ENCODE assay signal across 25 cellular contexts in the genomic region with DNA sequence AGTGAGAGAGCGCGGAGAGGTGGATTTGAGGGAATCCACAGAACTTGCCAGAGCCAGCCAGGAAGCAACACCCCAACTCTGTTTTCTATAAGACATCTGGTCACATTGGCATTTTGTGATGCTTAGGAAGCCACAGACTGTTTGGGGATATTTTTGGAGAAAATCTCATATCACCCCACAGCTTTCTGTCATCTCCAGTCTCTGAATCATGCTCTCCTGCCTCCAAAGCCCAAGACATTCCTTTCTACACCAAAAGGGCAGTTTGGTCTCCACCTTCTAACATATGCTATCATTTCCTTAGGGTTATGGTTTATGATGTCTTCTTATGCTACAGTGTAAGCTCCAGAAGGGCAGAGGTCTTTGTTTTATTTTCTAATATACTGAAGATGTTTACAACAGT. TPM values are rescaled to one million over a fixed set of nuclear protein-coding genes. Genes with fewer than 3 reads are reported as not detected.
DNase-seq lines count a peak whose midpoint lies in the region; ATAC-seq and TF ChIP-seq lines count a peak whose summit lies in the region.
"Had no signal": no experiment of that assay in that cellular context is flagged by ENCODE, and none has a peak within 500 bp of the region (broad histone marks: within the 10 kb centered on the region; RNA-seq: fewer than 3 reads in every experiment).

No MANE protein-coding gene starts in this region.

- no peak for TF ChIP-seq CTCF in PC-9 (conservative IDR thresholded peaks at IDR 0.05)
- no peak for TF ChIP-seq CTCF in foreskin keratinocyte (conservative IDR thresholded peaks at IDR 0.05)
- no peak for TF ChIP-seq CTCF in tibial nerve (IDR thresholded peaks at IDR 0.05)

- TF ChIP-seq POLR2A in tibial nerve (IDR thresholded peaks at IDR 0.05), result no peak

- H3K4me3 ChIP-seq in PC-9 (0 out of 2 replicates have a peak overlapping the region, but pooled peaks have one; percentile 27), tibial nerve (no peak overlapping the region)
- H3K4me3 ChIP-seq: A549, skin epidermis had no signal

- H3K79me2 ChIP-seq in PC-9 (ENCODE audit: low read depth), result peaks cover 22% of the 10 kb centered on the region

- CTCF ChIA-PET in PC-9 (lab: Charles Lee), result no interaction called here

- ATAC-seq in foreskin keratinocyte, result no peak
- ATAC-seq: naive thymus-derived CD8-positive, alpha-beta T cell; Right ventricle myocardium inferior had no signal

- peak; percentile 28 for DNase-seq in AG08396 (ENCODE audit: low spot score)
- DNase-seq in ELR (ENCODE audit: low read depth), result peak; percentile 35
- no peak for DNase-seq in PC-9
- no peak for DNase-seq in foreskin keratinocyte
- DNase-seq in Ammon's horn (ENCODE audit: low spot score), result no peak
- no peak for DNase-seq in NCI-H774 (lab: John Stamatoyannopoulos, UW)
- DNase-seq in NCI-H1048 (lab: John Stamatoyannopoulos, UW), result no peak
- no peak for DNase-seq in tibial nerve (ENCODE audit: low spot score in 2 of 2)
- DNase-seq: activated CD4-positive, alpha-beta T cell treated with anti-CD3 and anti-CD28 coated beads, Interleukin-2, amount 50 U/mL, for 1 hour; activated naive CD4-positive, alpha-beta T cell treated with anti-CD3 and anti-CD28 coated beads, Interleukin-2, amount 10 ng/mL, durations not matched to agents 7 days and 5 days; amygdala; dermis blood vessel endothelial cell; head of caudate nucleus; left cardiac atrium; naive thymus-derived CD8-positive, alpha-beta T cell; NCI-H1092 treated with DMSO at 0.1 percent for 48 hours; NCI-H2029 treated with DMSO at 0.1 percent for 48 hours; NCI-H345; NCI-H748 treated with DMSO at 0.1 percent for 48 hours; stimulated activated CD4-positive, alpha-beta T cell treated with anti-CD3 and anti-CD28 coated beads, Interleukin-2, amount 100 ng/mL, for 24 hours; SW 1271; T1000 had no signal

- peak overlapping the region; percentile 69 for H3K4me2 ChIP-seq in PC-9
- H3K4me2 ChIP-seq: A549 had no signal

- no peaks in the 10 kb centered on the region for H3K27me3 ChIP-seq in PC-9 (ENCODE audit: insufficient read depth, low read depth)
- no peaks in the 10 kb centered on the region for H3K27me3 ChIP-seq in foreskin keratinocyte
- H3K27me3 ChIP-seq in tibial nerve, result no peaks in the 10 kb centered on the region

- peaks cover 86% of the 10 kb centered on the region for H3K4me1 ChIP-seq in PC-9 (replicated peaks; ENCODE audit: insufficient read depth)
- peaks cover 45% of the 10 kb centered on the region for H3K4me1 ChIP-seq in foreskin keratinocyte
- H3K4me1 ChIP-seq in tibial nerve, result peaks cover 0 to 13% (median 0%) of the 10 kb centered on the region in 4 donors

- no peaks in the 10 kb centered on the region for H4K20me1 ChIP-seq in PC-9 (ENCODE audit: insufficient read depth)

- WGBS in tibial nerve, 2 donors, result 98 to 100% methylated on average over 2 of the region's 2 CpGs

- POLR2A ChIA-PET in PC-9 (lab: Charles Lee; ENCODE audit: unreplicated experiment), result no interaction called here

- H2AFZ ChIP-seq in PC-9, result peak overlapping the region; percentile 10; the same call in 1 of the 2 replicates

- no TSS peak for BruUV-seq in PC-9 (replicated peaks; lab: Mats Ljungman, UMichigan)

- intact Hi-C loops in PC-9 (cut with micrococcal nuclease; ENCODE audit: unreplicated experiment), result no loop called here

- H3K27ac ChIP-seq in PC-9 (peak overlapping the region; percentile 91), foreskin keratinocyte (peak overlapping the region; percentile 30), tibial nerve (no peak overlapping the region)

- H3F3A ChIP-seq in PC-9 (ENCODE audit: insufficient read depth, low read depth), result peaks cover 50% of the 10 kb centered on the region

- TF ChIP-seq EP300 in tibial nerve (IDR thresholded peaks at IDR 0.05), result no peak

- H3K36me3 ChIP-seq in PC-9 (ENCODE audit: low read depth) (no peaks in the 10 kb centered on the region), tibial nerve (no peaks in the 10 kb centered on the region)

- H3K9me2 ChIP-seq in PC-9 (ENCODE audit: insufficient read depth), result no peaks in the 10 kb centered on the region

- H3K9me3 ChIP-seq in PC-9 (ENCODE audit: insufficient read depth, low read depth), result no peaks in the 10 kb centered on the region
- H3K9me3 ChIP-seq in tibial nerve, result no peaks in the 10 kb centered on the region
- H3K9me3 ChIP-seq: A549 had no signal

RNA-seq across cellular contexts. Expression of a gene that starts 14.4 kb away (rescaled TPM):
- total RNA-seq in PC-9 (2021) (30.4 and 32.0 TPM in 2 replicates), foreskin keratinocyte (49.4 and 52.0 TPM in 2 replicates), tibial nerve (10 to 100 TPM; 12.6 to 20.3 (median 13.0) TPM)
- 21.1 and 21.4 TPM in 2 replicates for polyA plus RNA-seq in foreskin keratinocyte

RNA-seq across cellular contexts. Expression of a gene that starts 31.4 kb away (rescaled TPM):
- total RNA-seq in PC-9 (2021) (20.7 and 23.3 TPM in 2 replicates), foreskin keratinocyte (21.4 TPM in 2 replicates), tibial nerve (10 to 100 TPM; 12.7 to 34.8 (median 24.5) TPM)
- polyA plus RNA-seq in foreskin keratinocyte, result 18.7 and 21.8 TPM in 2 replicates

Comparison
In these comparisons a context has a peak if more than half of its experiments do, and no peak if none do; other contexts are left out.
1. DNase-seq: peak in AG08396 (single experiment) and ELR (single experiment); none in PC-9 (0 of 2), foreskin keratinocyte (0 of 2), Ammon's horn (single experiment), NCI-H774 (single experiment), NCI-H1048 (single experiment) and tibial nerve (0 of 2).
2. H3K27ac ChIP-seq: peak in PC-9 (single experiment) and foreskin keratinocyte (single experiment); none in tibial nerve (0 of 4).